In the genomic region with DNA sequence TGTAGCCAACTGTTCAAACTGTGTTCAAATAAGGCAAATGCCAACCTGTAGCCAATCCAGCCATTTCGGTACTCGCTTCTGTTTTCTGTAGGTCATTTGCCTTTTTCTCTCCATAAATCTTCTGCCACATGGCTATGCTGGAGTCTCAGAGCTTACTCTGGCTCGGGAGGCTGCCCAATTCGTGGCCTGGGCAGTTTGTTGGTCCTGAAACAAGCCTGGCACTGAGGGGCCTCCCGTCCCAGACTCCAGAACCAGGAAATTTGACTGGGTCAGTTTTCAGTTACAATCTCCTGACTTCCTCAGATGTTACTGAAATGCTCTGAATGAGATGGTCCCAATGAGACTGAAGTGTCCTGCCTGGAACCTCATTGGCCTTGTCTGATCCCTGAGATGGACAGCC, we compare ENCODE assay signal across 20 cellular contexts.
"Had no signal": no experiment of that assay in that cellular context is flagged by ENCODE, and none has a peak within 500 bp of the region (broad histone marks: within the 10 kb centered on the region; RNA-seq: fewer than 3 reads in every experiment).

No MANE protein-coding gene starts in this region.

- H3K27ac Mint-ChIP-seq: IgD-negative memory B cell had no signal

- H3K9ac ChIP-seq: KMS-11, SK-N-SH had no signal

- ATAC-seq: K562 had no signal

- DNase-seq: Kasumi-1, MM.1S, NCI-H1092 treated with DMSO at 0.1 percent for 48 hours, NCI-H1436, NCI-H1694 treated with DMSO at 0.1 percent for 48 hours, NCI-H1930, NCI-H2081, NCI-H2107, NCI-H2227 treated with DMSO at 0.1 percent for 48 hours, NCI-H524, NCI-H526 treated with DMSO at 0.1 percent for 48 hours, NCI-H748 treated with DMSO at 0.1 percent for 48 hours, RPMI8226, SHP77, SK-N-SH, SW 1271 had no signal

- H3K27ac ChIP-seq: HL-60, KMS-11 had no signal

- H3K4me3 ChIP-seq: K562 had no signal

- H3K4me3 Mint-ChIP-seq: IgD-negative memory B cell had no signal
